In the genomic region with DNA sequence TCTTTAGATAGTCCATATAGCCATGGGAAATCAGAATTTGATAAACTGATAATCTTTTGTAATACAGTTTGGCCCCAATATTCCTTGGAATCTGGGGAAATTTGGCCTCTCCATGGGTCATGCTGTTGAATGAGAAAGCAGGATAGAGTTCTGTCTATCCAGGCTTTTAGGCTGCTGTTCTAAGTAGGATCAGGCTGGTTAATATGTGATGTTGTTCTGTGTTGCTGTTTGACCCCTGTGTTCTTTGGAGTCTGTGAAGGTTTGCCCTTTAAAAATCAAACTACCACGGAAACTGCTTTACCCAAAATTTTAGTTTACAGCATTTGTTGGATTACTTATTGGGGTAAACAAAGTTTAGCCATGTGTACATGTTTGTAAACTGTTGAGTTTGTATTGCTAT, we compare ENCODE assay signal across 23 cellular contexts.
"Had no signal": no experiment of that assay in that cellular context is flagged by ENCODE, and none has a peak within 500 bp of the region (broad histone marks: within the 10 kb centered on the region; RNA-seq: fewer than 3 reads in every experiment).

No MANE protein-coding gene starts in this region.

- H3K9me3 ChIP-seq: adrenal gland, esophagus muscularis mucosa, lower lobe of right lung, upper lobe of right lung had no signal

- H3K4me3 ChIP-seq: adrenal gland, esophagus muscularis mucosa, lower lobe of right lung, upper lobe of right lung had no signal

- DNase-seq: activated CD4-positive, alpha-beta T cell treated with anti-CD3 and anti-CD28 coated beads for 1 hour; activated CD8-positive, alpha-beta memory T cell treated with anti-CD3 and anti-CD28 coated beads for 24 hours; activated CD8-positive, alpha-beta memory T cell treated with anti-CD3 and anti-CD28 coated beads, Interleukin-2, amount 50 U/mL, for 4 hours; activated T-cell treated with anti-CD3 and anti-CD28 coated beads, Interleukin-2, amount 50 U/mL, for 24 hours; adrenal gland; cerebellar nuclear complex; glutamatergic neuron; hypothalamus; lower lobe of right lung; mesendoderm; naive thymus-derived CD4-positive, alpha-beta T cell; occipital lobe; posterior cingulate gyrus; retina; stimulated activated CD4-positive, alpha-beta T cell treated with anti-CD3 and anti-CD28 coated beads, Interleukin-12 subunit alpha, Interleukin-12 subunit beta, amount 100 ng/mL, for 4 hours; stimulated activated CD4-positive, alpha-beta T cell treated with anti-CD3 and anti-CD28 coated beads, Interleukin-4, amount 100 ng/mL, for 4 hours; stimulated activated naive CD8-positive, alpha-beta T cell treated with anti-CD3 and anti-CD28 coated beads, Interleukin-15, Interleukin-2, amounts not matched to agents 100 U/mL and 50 U/mL, for 24 hours; T-helper 1 cell; upper lobe of right lung had no signal

- H3K36me3 ChIP-seq: adrenal gland, esophagus muscularis mucosa, lower lobe of right lung, upper lobe of right lung had no signal

- FAIRE-seq: bronchial epithelial cell, TTC549 had no signal

- H3K4me1 ChIP-seq: lower lobe of right lung, upper lobe of right lung had no signal

- ATAC-seq: activated T-helper 17 cell treated with anti-CD3 and anti-CD28 coated beads, Interleukin-2, amount 50 U/mL, for 72 hours; lower lobe of right lung; naive thymus-derived CD4-positive, alpha-beta T cell; stimulated activated naive CD8-positive, alpha-beta T cell treated with anti-CD3 and anti-CD28 coated beads, Interleukin-15, Interleukin-2, amounts not matched to agents 100 U/mL and 50 U/mL, for 24 hours; upper lobe of right lung had no signal

- H3K27ac ChIP-seq: lower lobe of right lung, upper lobe of right lung had no signal

- H3K27me3 ChIP-seq: adrenal gland, esophagus muscularis mucosa, upper lobe of right lung had no signal
